8 cellular contexts compared by ENCODE assay signal in the genomic region with DNA sequence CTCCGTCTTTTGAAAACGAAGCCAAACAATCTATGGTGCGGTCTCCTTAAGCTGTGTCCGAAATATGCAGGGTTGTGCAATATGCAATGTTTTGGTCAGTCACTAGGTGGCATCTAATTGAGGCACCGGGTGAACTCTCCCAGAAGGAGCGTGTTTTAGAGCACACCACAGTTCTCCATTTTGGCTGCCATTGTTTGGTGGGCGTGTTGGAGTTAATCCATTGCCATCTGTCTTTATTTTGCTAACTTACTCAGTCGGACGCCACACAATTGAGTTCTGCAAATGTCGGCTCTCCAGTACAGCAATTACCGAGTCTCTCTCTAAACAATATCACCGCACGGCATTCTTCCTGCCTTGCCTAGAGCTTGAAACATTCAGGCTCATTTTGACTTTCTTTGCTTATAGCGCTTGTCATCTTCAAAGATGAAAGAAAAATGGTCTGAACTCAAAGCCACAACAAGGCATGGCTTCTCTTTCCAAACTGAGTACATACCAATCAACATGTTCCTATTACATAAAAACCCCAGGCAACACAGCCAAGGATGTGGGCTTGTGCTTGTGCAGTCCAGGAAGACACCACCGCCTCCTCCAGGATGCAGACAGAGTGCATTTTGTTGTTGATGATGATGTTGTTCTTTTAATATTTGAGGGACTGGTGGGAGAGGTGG.
DNase-seq lines count a peak whose midpoint lies in the region; ATAC-seq and TF ChIP-seq lines count a peak whose summit lies in the region.

No MANE protein-coding gene starts in this region.

- H3K79me2 ChIP-seq in PC-9 (ENCODE audit: low read depth): no peaks in the 10 kb centered on the region
- H3K79me2 ChIP-seq in parathyroid adenoma: no peaks in the 10 kb centered on the region

- H3K27me3 ChIP-seq in CD4-positive, CD25-positive, alpha-beta regulatory T cell (ENCODE audit: control insufficient read depth, insufficient read depth, low read length): peaks cover 2% of the 10 kb centered on the region
- H3K27me3 ChIP-seq in PC-9 (ENCODE audit: insufficient read depth, low read depth): no peaks in the 10 kb centered on the region
- H3K27me3 ChIP-seq in parathyroid adenoma (ENCODE audit: control insufficient read depth, insufficient read depth, low read length): no peaks in the 10 kb centered on the region

- no peaks in the 10 kb centered on the region for H3K9me3 ChIP-seq in CD4-positive, CD25-positive, alpha-beta regulatory T cell (ENCODE audit: control insufficient read depth in 2 of 2, low read length in 2 of 2)
- H3K9me3 ChIP-seq in PC-9 (ENCODE audit: insufficient read depth, low read depth) (no peaks in the 10 kb centered on the region), parathyroid adenoma (ENCODE audit: control insufficient read depth, low read length) (no peaks in the 10 kb centered on the region)

- DNase-seq in CD4-positive, CD25-positive, alpha-beta regulatory T cell: peak in 2 of 3 donors; percentile 37 to 40
- no peak for DNase-seq in PC-9
- peak; percentile 75 for DNase-seq in globus pallidus (ENCODE audit: low spot score)

- no peaks in the 10 kb centered on the region for H3K9me2 ChIP-seq in PC-9 (ENCODE audit: insufficient read depth)

- H4K20me1 ChIP-seq in PC-9 (ENCODE audit: insufficient read depth): no peaks in the 10 kb centered on the region

- H3K4me1 ChIP-seq in CD4-positive, CD25-positive, alpha-beta regulatory T cell (ENCODE audit: control insufficient read depth, insufficient read depth, low read length, poor library complexity, severe bottlenecking): peaks cover 15% of the 10 kb centered on the region
- H3K4me1 ChIP-seq in PC-9 (replicated peaks; ENCODE audit: insufficient read depth): peaks cover 17% of the 10 kb centered on the region
- no peaks in the 10 kb centered on the region for H3K4me1 ChIP-seq in parathyroid adenoma

- intact Hi-C loops in PC-9 (cut with micrococcal nuclease; ENCODE audit: unreplicated experiment): no loop called here

- TF ChIP-seq CTCF in PC-9 (conservative IDR thresholded peaks at IDR 0.05) (0 out of 2 replicates have a peak, but pooled peaks have one; percentile 30), parathyroid adenoma (IDR thresholded peaks at IDR 0.05) (peak; percentile 58)

- peak overlapping the region in 2 of 3 donors; percentile 34 to 65 for H3K27ac Mint-ChIP-seq in CD4-positive, CD25-positive, alpha-beta regulatory T cell
- peak overlapping the region; percentile 56 for H3K27ac Mint-ChIP-seq in activated naive CD4-positive, alpha-beta T cell treated with anti-CD3 and anti-CD28 coated beads, Interleukin-2, amount 50 U/mL, for 24 hours

- H3K4me2 ChIP-seq in PC-9 (no peak overlapping the region), parathyroid adenoma (ENCODE audit: low read length) (peak overlapping the region; percentile 54)

- H3K9me3 Mint-ChIP-seq in CD4-positive, CD25-positive, alpha-beta regulatory T cell: peaks cover 0 to 7% (median 0%) of the 10 kb centered on the region in 7 donors
- H3K9me3 Mint-ChIP-seq in activated naive CD4-positive, alpha-beta T cell treated with anti-CD3 and anti-CD28 coated beads, Interleukin-2, amount 50 U/mL, for 24 hours: no peaks in the 10 kb centered on the region

- peaks cover 8% of the 10 kb centered on the region for H3K27me3 Mint-ChIP-seq in CD4-positive, CD25-positive, alpha-beta regulatory T cell
- H3K27me3 Mint-ChIP-seq in activated naive CD4-positive, alpha-beta T cell treated with anti-CD3 and anti-CD28 coated beads, Interleukin-2, amount 50 U/mL, for 24 hours: no peaks in the 10 kb centered on the region

- H3K4me1 Mint-ChIP-seq in CD4-positive, CD25-positive, alpha-beta regulatory T cell: peaks cover 0 to 34% (median 14%) of the 10 kb centered on the region in 4 donors
- peaks cover 17% of the 10 kb centered on the region for H3K4me1 Mint-ChIP-seq in activated naive CD4-positive, alpha-beta T cell treated with anti-CD3 and anti-CD28 coated beads, Interleukin-2, amount 50 U/mL, for 24 hours

- CTCF ChIA-PET in PC-9 (lab: Charles Lee): no interaction called here

- BruUV-seq in PC-9 (replicated peaks; lab: Mats Ljungman, UMichigan): no TSS peak

- H3K36me3 Mint-ChIP-seq in CD4-positive, CD25-positive, alpha-beta regulatory T cell: no peaks in the 10 kb centered on the region
- H3K36me3 Mint-ChIP-seq in activated naive CD4-positive, alpha-beta T cell treated with anti-CD3 and anti-CD28 coated beads, Interleukin-2, amount 50 U/mL, for 24 hours: no peaks in the 10 kb centered on the region

- H3K4me3 Mint-ChIP-seq in CD4-positive, CD25-positive, alpha-beta regulatory T cell: peak overlapping the region in 1 of 4 donors; percentile 21
- peak overlapping the region; percentile 23 for H3K4me3 Mint-ChIP-seq in activated naive CD4-positive, alpha-beta T cell treated with anti-CD3 and anti-CD28 coated beads, Interleukin-2, amount 50 U/mL, for 24 hours

- no peak overlapping the region for H3K9ac ChIP-seq in parathyroid adenoma

- ATAC-seq in CD4-positive, CD25-positive, alpha-beta regulatory T cell (ENCODE audit: low read depth in 2 of 2): peak in 1 of 2 donors; percentile 48
- ATAC-seq in HG03280 (IDR thresholded peaks at IDR 0.05; ENCODE audit: unreplicated experiment): peak; percentile 45
- no peak for ATAC-seq in GM19467 (IDR thresholded peaks at IDR 0.05; ENCODE audit: unreplicated experiment)
- no peak for ATAC-seq in GM18909 (IDR thresholded peaks at IDR 0.05; ENCODE audit: poor library complexity, unreplicated experiment)

- no peak overlapping the region for H3K27ac ChIP-seq in CD4-positive, CD25-positive, alpha-beta regulatory T cell (ENCODE audit: insufficient read depth, low read length, poor library complexity, severe bottlenecking)
- no peak overlapping the region for H3K27ac ChIP-seq in PC-9
- H3K27ac ChIP-seq in parathyroid adenoma: no peak overlapping the region

- H3K36me3 ChIP-seq in CD4-positive, CD25-positive, alpha-beta regulatory T cell (ENCODE audit: control insufficient read depth, insufficient read depth, low read length): no peaks in the 10 kb centered on the region
- H3K36me3 ChIP-seq in PC-9 (ENCODE audit: low read depth) (no peaks in the 10 kb centered on the region), parathyroid adenoma (ENCODE audit: control insufficient read depth, insufficient read depth, low read length) (no peaks in the 10 kb centered on the region)

- H3F3A ChIP-seq in PC-9 (ENCODE audit: insufficient read depth, low read depth): peaks cover 13% of the 10 kb centered on the region; the same call in 1 of the 2 replicates

- no peak overlapping the region for H2AFZ ChIP-seq in PC-9
- H2AFZ ChIP-seq in parathyroid adenoma: peak overlapping the region; percentile 68

- H3K4me3 ChIP-seq in CD4-positive, CD25-positive, alpha-beta regulatory T cell (ENCODE audit: low read depth, low read length): no peak overlapping the region
- H3K4me3 ChIP-seq in PC-9 (no peak overlapping the region), parathyroid adenoma (ENCODE audit: low read depth, low read length) (no peak overlapping the region)

- POLR2A ChIA-PET in PC-9 (lab: Charles Lee; ENCODE audit: unreplicated experiment): no interaction called here

Comparison
In these comparisons a context has a peak if more than half of its experiments do, and no peak if none do; other contexts are left out.
1. DNase-seq: peak in CD4-positive, CD25-positive, alpha-beta regulatory T cell (2 of 3) and globus pallidus (single experiment); none in PC-9 (0 of 2).